ENCODE assay signal across 21 cellular contexts in the genomic region with DNA sequence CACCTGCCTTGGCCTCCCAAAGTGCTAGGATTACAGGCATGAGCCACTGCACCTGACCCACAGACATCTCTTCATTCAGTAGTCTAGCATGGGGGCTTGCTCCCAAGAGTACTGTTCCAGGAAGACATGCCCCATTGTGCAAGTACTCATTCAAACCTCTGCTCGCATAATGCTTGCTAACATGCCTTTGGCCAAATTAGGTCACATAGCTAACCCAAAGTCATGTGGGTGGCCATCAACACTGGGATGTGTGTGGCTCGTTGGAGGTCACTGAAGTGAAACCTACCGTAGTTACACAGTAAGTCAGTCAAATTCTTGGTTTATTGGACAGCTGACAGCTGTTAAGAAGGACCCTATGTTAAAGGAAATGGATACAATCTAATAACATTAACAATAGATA. TPM values are rescaled to one million over a fixed set of nuclear protein-coding genes. Genes with fewer than 3 reads are reported as not detected.
A peak's percentile ranks its signal among the peaks of the same experiment; 100 is the strongest.
DNase-seq lines count a peak whose midpoint lies in the region; TF ChIP-seq lines count a peak whose summit lies in the region.
"Had no signal": no experiment of that assay in that cellular context is flagged by ENCODE, and none has a peak within 500 bp of the region (broad histone marks: within the 10 kb centered on the region; RNA-seq: fewer than 3 reads in every experiment).

No MANE protein-coding gene starts in this region.

- H3K27ac ChIP-seq in WERI-Rb-1: no peak overlapping the region
- H3K27ac ChIP-seq: BLaER1 treated with 17β-estradiol and CSF1 and Interleukin-3, amounts not matched to agents 10 nM and 100 nM had no signal

- no peaks in the 10 kb centered on the region for H3K27me3 ChIP-seq in WERI-Rb-1 (ENCODE audit: insufficient read depth, low read depth, severe bottlenecking)
- H3K27me3 ChIP-seq: BLaER1 treated with 17β-estradiol and CSF1 and Interleukin-3, amounts not matched to agents 10 nM and 100 nM; MG63 had no signal

- H3K9me3 ChIP-seq in WERI-Rb-1 (ENCODE audit: severe bottlenecking): no peaks in the 10 kb centered on the region
- H3K9me3 ChIP-seq: BLaER1 treated with 17β-estradiol and CSF1 and Interleukin-3, amounts not matched to agents 10 nM and 100 nM; MG63 had no signal

- no peak for TF ChIP-seq CTCF in WERI-Rb-1 (IDR thresholded peaks at IDR 0.05; ENCODE audit: low read depth, low read length)

- H3K4me3 ChIP-seq in WERI-Rb-1 (ENCODE audit: low read depth, low read length): peak overlapping the region; percentile 58
- H3K4me3 ChIP-seq: BLaER1 treated with 17β-estradiol and CSF1 and Interleukin-3, amounts not matched to agents 10 nM and 100 nM; MG63 had no signal

- peak; percentile 44 for DNase-seq in NCI-H82 (lab: John Stamatoyannopoulos, UW)
- DNase-seq in NCI-H82 treated with DMSO at 0.1 percent for 48 hours (lab: John Stamatoyannopoulos, UW; ENCODE audit: unreplicated experiment): no peak
- no peak for DNase-seq in WERI-Rb-1
- DNase-seq in iris pigment epithelial cell (ENCODE audit: low read depth): peak; percentile 25
- DNase-seq in renal cortical epithelial cell (ENCODE audit: low read depth): peak; percentile 94
- no peak for DNase-seq in NCI-H1417 treated with DMSO at 0.1 percent for 48 hours (lab: John Stamatoyannopoulos, UW)
- no peak for DNase-seq in nucleus accumbens (lab: John Stamatoyannopoulos, UW)
- DNase-seq in AML-193 (lab: John Stamatoyannopoulos, UW): no peak
- DNase-seq: CD8-positive, alpha-beta T cell; DND-41; H7; HFFc6; Kasumi-1; MG63; NCI-H1048; NCI-H1436 treated with DMSO at 0.1 percent for 48 hours; NCI-H510A; NCI-H748 treated with DMSO at 0.1 percent for 48 hours; RPMI8226; SHP77 treated with DMSO at 0.1 percent for 48 hours had no signal

- H3K36me3 ChIP-seq in WERI-Rb-1: no peaks in the 10 kb centered on the region
- H3K36me3 ChIP-seq: MG63 had no signal

RNA-seq across cellular contexts. Expression of gene RFXAP, which starts 20.3 kb away (rescaled TPM):
- total RNA-seq in renal cortical epithelial cell: 2.3 TPM in 1 of 2 replicates, not detected in the other

Comparison
In these comparisons a context has a peak if more than half of its experiments do, and no peak if none do; other contexts are left out.
1. DNase-seq: peak in NCI-H82 (single experiment), iris pigment epithelial cell (single experiment) and renal cortical epithelial cell (single experiment); none in NCI-H82 treated with DMSO at 0.1 percent for 48 hours (single experiment), WERI-Rb-1 (single experiment), NCI-H1417 treated with DMSO at 0.1 percent for 48 hours (single experiment), nucleus accumbens (0 of 56) and AML-193 (0 of 2).